Comparison of ENCODE assay signal across 1 cellular context in genomic region chr1:229035054-229035747, GRCh38.
A peak's percentile ranks its signal among the peaks of the same experiment; 100 is the strongest.
TF ChIP-seq lines count a peak whose summit lies in the region.

No MANE protein-coding gene starts in this region.

TF ChIP-seq in GM12878, 131 proteins besides CTCF, POLR2A, EP300 and RAD21 (continued from another document):
- TF ChIP-seq MAX (IDR thresholded peaks at IDR 0.05; ENCODE audit: low read depth, low read length) (no peak), MLLT1 (IDR thresholded peaks at IDR 0.05) (no peak), RUNX3 (IDR thresholded peaks at IDR 0.05; ENCODE audit: low read length) (peak; percentile 93), IKZF1 (conservative IDR thresholded peaks at IDR 0.05) (0 out of 2 replicates have a peak, but pooled peaks have one; percentile 22), HDAC2 (IDR thresholded peaks at IDR 0.05) (no peak), STAT3 (IDR thresholded peaks at IDR 0.05; ENCODE audit: low read depth, low read length) (no peak), BHLHE40 (IDR thresholded peaks at IDR 0.05; ENCODE audit: borderline replicate concordance in 1 of 2, low read depth in 2 of 2, low read length in 1 of 2) (no peak), CBFB (IDR thresholded peaks at IDR 0.05; ENCODE audit: low read depth) (peak; percentile 76), NFIC (IDR thresholded peaks at IDR 0.05; ENCODE audit: low read depth, low read length) (0 out of 2 replicates have a peak, but pooled peaks have one; percentile 65), STAT1 (conservative IDR thresholded peaks at IDR 0.05) (no peak)
